Comparison of ENCODE assay signal across 8 cellular contexts in genomic region chr3:50567386-50568182, GRCh38. TPM values are rescaled to one million over a fixed set of nuclear protein-coding genes. Genes with fewer than 3 reads are reported as not detected.
A peak's percentile ranks its signal among the peaks of the same experiment; 100 is the strongest.
DNase-seq lines count a peak whose midpoint lies in the region; ATAC-seq and TF ChIP-seq lines count a peak whose summit lies in the region.

Gene C3orf18, minus strand, starts transcription at chr3:50567747. Its CDS starts 2,048 bp downstream, at chr3:50565699.

- peak in 1 of 2 donors; percentile 60 for TF ChIP-seq POLR2A in heart left ventricle (IDR thresholded peaks at IDR 0.05)
- peak in 1 of 2 donors; percentile 46 for TF ChIP-seq POLR2A in tibial nerve (IDR thresholded peaks at IDR 0.05)

- H3K9me2 ChIP-seq in GM23248 (ENCODE audit: insufficient read depth), result no peaks in the 10 kb centered on the region
- no peaks in the 10 kb centered on the region for H3K9me2 ChIP-seq in Loucy (replicated peaks; ENCODE audit: low read depth, low read length)

- H4K12ac ChIP-seq in trophoblast cell (ENCODE audit: low read depth, low read length), result peak within 1 kb of the TSS; percentile 7

- 5 to 6% methylated on average over 36 to 47 of the region's 54 CpGs for WGBS in GM23248 (ENCODE audit: low coverage in 1 of 2, low lambda C conversion rate in 2 of 2, missing lambda C conversion rate in 2 of 2), 2 experiments
- 3 to 4% (median 4%) methylated on average over 21 to 54 of the region's 54 CpGs for WGBS in heart left ventricle, 4 donors
- WGBS in trophoblast cell (ENCODE audit: extremely low coverage, insufficient coverage, insufficient read length), result no CpG with 5 or more reads among the region's 54 CpGs
- 2 to 5% methylated on average over 27 to 51 of the region's 54 CpGs for WGBS in tibial nerve, 2 donors

- H2BK12ac ChIP-seq in trophoblast cell (ENCODE audit: low read length), result no peak within 1 kb of the TSS

- no peak within 1 kb of the TSS for H3K18ac ChIP-seq in trophoblast cell (ENCODE audit: low read length)

- H3K9ac ChIP-seq in GM23248 (peak within 1 kb of the TSS; percentile 98), Loucy (ENCODE audit: low read depth, low read length, poor library complexity, severe bottlenecking) (peak within 1 kb of the TSS; percentile 82), trophoblast cell (ENCODE audit: low read length) (no peak within 1 kb of the TSS)

- H3K14ac ChIP-seq in trophoblast cell (ENCODE audit: low read length), result peak within 1 kb of the TSS; percentile 18

- no peak within 1 kb of the TSS for H2AK5ac ChIP-seq in trophoblast cell (ENCODE audit: low read length)

- TF ChIP-seq CTCF in Loucy (conservative IDR thresholded peaks at IDR 0.05; ENCODE audit: low read length) (no peak), heart left ventricle (IDR thresholded peaks at IDR 0.05) (peak in 2 of 12 donors; percentile 7 to 16), tibial nerve (IDR thresholded peaks at IDR 0.05) (no peak)

- H2AFZ ChIP-seq in GM23248, result peak within 1 kb of the TSS; percentile 86
- H2AFZ ChIP-seq in Loucy (ENCODE audit: low read length), result peak within 1 kb of the TSS; percentile 79
- H2AFZ ChIP-seq in trophoblast cell (ENCODE audit: insufficient read depth, low read length, poor library complexity), result peak within 1 kb of the TSS; percentile 23

- peak within 1 kb of the TSS; percentile 8 for H4K91ac ChIP-seq in trophoblast cell (ENCODE audit: low read depth, low read length)

- no peak within 1 kb of the TSS for H3K23ac ChIP-seq in trophoblast cell (ENCODE audit: low read length)

- H3K79me2 ChIP-seq in GM23248 (ENCODE audit: insufficient read depth) (peaks cover 18% of the 10 kb centered on the region), Loucy (ENCODE audit: insufficient read depth, low read length) (peaks cover 8% of the 10 kb centered on the region; the same call in 1 of the 2 replicates), trophoblast cell (ENCODE audit: control insufficient read depth, insufficient read depth, low read length, poor library complexity) (no peaks in the 10 kb centered on the region)

- H3K79me1 ChIP-seq in trophoblast cell (ENCODE audit: low read length), result peaks cover 8% of the 10 kb centered on the region

- peak within 1 kb of the TSS; percentile 96 for H3K4me3 ChIP-seq in GM23248
- peak within 1 kb of the TSS; percentile 96 for H3K4me3 ChIP-seq in Loucy (ENCODE audit: low read length, poor library complexity, severe bottlenecking)
- H3K4me3 ChIP-seq in heart left ventricle, result peak within 1 kb of the TSS; percentile 57 to 95 (median 81)
- peak within 1 kb of the TSS; percentile 61 for H3K4me3 ChIP-seq in trophoblast cell (ENCODE audit: low read depth, low read length)
- H3K4me3 ChIP-seq in tibial nerve, result peak within 1 kb of the TSS; percentile 49 to 83 (median 82)

- no peaks in the 10 kb centered on the region for H3K9me3 Mint-ChIP-seq in activated naive CD8-positive, alpha-beta T cell treated with anti-CD3 and anti-CD28 coated beads, Interleukin-2, amount 50 U/mL, for 24 hours

- H3K27me3 Mint-ChIP-seq in activated naive CD8-positive, alpha-beta T cell treated with anti-CD3 and anti-CD28 coated beads, Interleukin-2, amount 50 U/mL, for 24 hours, result no peaks in the 10 kb centered on the region

- H4K8ac ChIP-seq in trophoblast cell (ENCODE audit: low read depth, low read length), result peak within 1 kb of the TSS; percentile 73

- peaks cover 20% of the 10 kb centered on the region for H3K4me1 ChIP-seq in GM23248 (ENCODE audit: insufficient read depth)
- H3K4me1 ChIP-seq in Loucy (ENCODE audit: insufficient read depth, low read length, poor library complexity, severe bottlenecking), result peaks cover 18% of the 10 kb centered on the region
- peaks cover 0 to 66% (median 36%) of the 10 kb centered on the region in 12 donors for H3K4me1 ChIP-seq in heart left ventricle
- H3K4me1 ChIP-seq in trophoblast cell (ENCODE audit: control insufficient read depth in 1 of 2, insufficient read depth in 2 of 2, low read length in 2 of 2), result peaks cover 2 to 6% of the 10 kb centered on the region in 2 experiments
- H3K4me1 ChIP-seq in tibial nerve, result peaks cover 0 to 56% (median 24%) of the 10 kb centered on the region in 4 donors

- H3K9me3 ChIP-seq in GM23248 (ENCODE audit: low read depth) (no peaks in the 10 kb centered on the region), Loucy (ENCODE audit: insufficient read depth, low read depth, low read length) (no peaks in the 10 kb centered on the region), heart left ventricle (no peaks in the 10 kb centered on the region), trophoblast cell (ENCODE audit: insufficient read depth, low read depth, low read length) (no peaks in the 10 kb centered on the region), tibial nerve (no peaks in the 10 kb centered on the region)

- H3K36me3 ChIP-seq in GM23248 (ENCODE audit: low read depth) (no peaks in the 10 kb centered on the region), Loucy (ENCODE audit: insufficient read depth, low read length) (no peaks in the 10 kb centered on the region), heart left ventricle (peaks cover 0 to 19% (median 0%) of the 10 kb centered on the region in 9 donors), trophoblast cell (ENCODE audit: control insufficient read depth in 1 of 2, insufficient read depth in 2 of 2, low read length in 2 of 2) (no peaks in the 10 kb centered on the region), tibial nerve (peaks cover 0 to 27% (median 0%) of the 10 kb centered on the region in 3 donors)

- no peak within 1 kb of the TSS for H2BK120ac ChIP-seq in trophoblast cell (ENCODE audit: insufficient read depth, low read length, poor library complexity)

- DNase-seq in EL (peak; percentile 92), GM23248 (peak; percentile 96), SW480 (ENCODE audit: low spot score) (peak; percentile 83), heart left ventricle (peak; percentile 95 to 98 (median 97)), trophoblast cell (peak; percentile 88 to 89), tibial nerve (ENCODE audit: low spot score in 2 of 2) (peak; percentile 90 to 91)
- peak; percentile 96 for DNase-seq in activated naive CD8-positive, alpha-beta T cell treated with anti-CD3 and anti-CD28 coated beads, Interleukin-2, amount 50 U/mL, for 24 hours

- H3K27ac ChIP-seq in GM23248 (peak within 1 kb of the TSS; percentile 70), heart left ventricle (peak within 1 kb of the TSS; percentile 38 to 98 (median 95)), trophoblast cell (ENCODE audit: low read depth, low read length) (no peak within 1 kb of the TSS), tibial nerve (peak within 1 kb of the TSS; percentile 80 to 96 (median 88))

- in situ Hi-C loops in GM23248 (cut with MboI), result no loop called here

- H3K4ac ChIP-seq in trophoblast cell (ENCODE audit: low read depth, low read length), result no peak within 1 kb of the TSS

- peak within 1 kb of the TSS; percentile 98 for H3K4me3 Mint-ChIP-seq in activated naive CD8-positive, alpha-beta T cell treated with anti-CD3 and anti-CD28 coated beads, Interleukin-2, amount 50 U/mL, for 24 hours

- TF ChIP-seq EP300 in tibial nerve (IDR thresholded peaks at IDR 0.05), result peak; percentile 18 to 54

- H3K4me1 Mint-ChIP-seq in activated naive CD8-positive, alpha-beta T cell treated with anti-CD3 and anti-CD28 coated beads, Interleukin-2, amount 50 U/mL, for 24 hours, result peaks cover 47% of the 10 kb centered on the region

- peaks cover 21% of the 10 kb centered on the region for H3K36me3 Mint-ChIP-seq in activated naive CD8-positive, alpha-beta T cell treated with anti-CD3 and anti-CD28 coated beads, Interleukin-2, amount 50 U/mL, for 24 hours (ENCODE audit: low read depth)

- intact Hi-C loops in heart left ventricle (cut with DNase I), result loop anchor here in 1 of 10 donors (5.0 kb wide), 1 partner anchor 820 kb away; the partner anchor contains the start of gene MANF

- ATAC-seq in activated naive CD8-positive, alpha-beta T cell treated with anti-CD3 and anti-CD28 coated beads, Interleukin-2, amount 50 U/mL, for 24 hours, result peak; percentile 82
- peak; percentile 66 to 80 (median 78) for ATAC-seq in heart left ventricle

- H3K4me2 ChIP-seq in GM23248 (ENCODE audit: unreplicated experiment) (peak within 1 kb of the TSS; percentile 93), Loucy (ENCODE audit: low read depth, low read length, poor library complexity, severe bottlenecking) (peak within 1 kb of the TSS; percentile 82), trophoblast cell (ENCODE audit: low read length) (peak within 1 kb of the TSS; percentile 66)

- no peaks in the 10 kb centered on the region for H4K20me1 ChIP-seq in GM23248 (ENCODE audit: insufficient read depth)
- H4K20me1 ChIP-seq in Loucy (ENCODE audit: insufficient read depth, low read length, poor library complexity, severe bottlenecking), result no peaks in the 10 kb centered on the region

- H3K27ac Mint-ChIP-seq in activated naive CD8-positive, alpha-beta T cell treated with anti-CD3 and anti-CD28 coated beads, Interleukin-2, amount 50 U/mL, for 24 hours, result peak within 1 kb of the TSS; percentile 95

- H3K27me3 ChIP-seq in GM23248 (replicated peaks; ENCODE audit: insufficient read depth), result no peaks in the 10 kb centered on the region
- no peaks in the 10 kb centered on the region for H3K27me3 ChIP-seq in Loucy (ENCODE audit: insufficient read depth, low read length, poor library complexity, severe bottlenecking)
- H3K27me3 ChIP-seq in heart left ventricle, result no peaks in the 10 kb centered on the region
- peaks cover 15% of the 10 kb centered on the region for H3K27me3 ChIP-seq in trophoblast cell (ENCODE audit: insufficient read depth, low read length)
- H3K27me3 ChIP-seq in tibial nerve, result no peaks in the 10 kb centered on the region

- H2BK5ac ChIP-seq in trophoblast cell (ENCODE audit: low read depth, low read length, poor library complexity), result no peak within 1 kb of the TSS

- H3F3A ChIP-seq in GM23248 (ENCODE audit: insufficient read depth) (0 out of 2 replicates have a peak, but pooled peaks cover 5% of the 10 kb centered on the region), Loucy (ENCODE audit: low read depth) (no peaks in the 10 kb centered on the region)

RNA-seq across cellular contexts. Expression of gene C3orf18, which starts in this region (rescaled TPM):
- total RNA-seq in GM23248 (2014; rRNA removed; shearing (Covaris generic)), result 17.4 and 36.8 TPM in 2 replicates
- polyA plus RNA-seq in GM23248 (2016; fragmentation: Nextera tagmentation; extraction: Ambion mirVana), result 17.3 and 19.3 TPM in 2 replicates
- 10 to 100 TPM; 25.4 to 56.8 (median 40.0) TPM for total RNA-seq in heart left ventricle
- polyA plus RNA-seq in heart left ventricle, result 10 to 100 TPM; 28.7 to 28.9 TPM
- polyA plus RNA-seq in trophoblast cell (2013), result 1.2 TPM in 2 replicates
- total RNA-seq in tibial nerve, result 10 to 100 TPM; 12.2 to 21.1 (median 19.1) TPM

Comparison
In these comparisons a context has a peak if more than half of its experiments do, and no peak if none do; other contexts are left out.
1. H2AFZ ChIP-seq: peak in every context shown above with its lines; median percentile 86 in GM23248; 79 in Loucy; 23 in trophoblast cell.